In the genomic region with DNA sequence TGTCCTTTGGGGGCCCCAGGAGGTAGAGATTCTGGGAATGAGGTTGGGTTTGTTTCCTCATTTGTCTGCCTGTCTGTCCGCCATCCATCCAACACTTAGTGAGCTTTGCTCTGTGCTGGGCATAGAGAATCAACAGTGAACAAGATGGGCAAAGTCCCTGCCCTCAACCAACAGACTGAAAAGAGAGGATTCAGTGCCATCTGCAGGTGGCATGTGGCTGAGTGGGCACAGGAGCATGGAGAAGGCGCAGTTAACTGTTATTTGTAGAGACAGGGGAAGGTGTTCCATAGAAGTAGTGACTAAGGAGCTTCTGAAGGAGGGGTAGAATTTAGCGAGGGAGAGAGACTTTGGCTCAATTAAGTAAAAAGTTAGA, we compare ENCODE assay signal across 2 cellular contexts.
A peak's percentile ranks its signal among the peaks of the same experiment; 100 is the strongest.
TF ChIP-seq lines count a peak whose summit lies in the region.

No MANE protein-coding gene starts in this region.

TF ChIP-seq in HCT116, 20 proteins besides CTCF, POLR2A, EP300 and RAD21:
- TF ChIP-seq YY1 (IDR thresholded peaks at IDR 0.05; ENCODE audit: extremely low read depth, insufficient replicate concordance, low read depth, low read length) (no peak), ZFX (IDR thresholded peaks at IDR 0.05) (no peak), EGR1 (IDR thresholded peaks at IDR 0.05; ENCODE audit: low read depth) (no peak), ELF1 (IDR thresholded peaks at IDR 0.05; ENCODE audit: borderline replicate concordance, low read depth) (no peak), TCF7L2 (IDR thresholded peaks at IDR 0.05; ENCODE audit: borderline replicate concordance, extremely low read depth, insufficient read depth, insufficient read length) (no peak), JUND (IDR thresholded peaks at IDR 0.05) (no peak), EZH2phosphoT487 (IDR thresholded peaks at IDR 0.05; ENCODE audit: borderline replicate concordance) (no peak), POLR2AphosphoS5 (IDR thresholded peaks at IDR 0.05; ENCODE audit: low read depth, low read length) (no peak), MAX (IDR thresholded peaks at IDR 0.05) (no peak), FOSL1 (IDR thresholded peaks at IDR 0.05; ENCODE audit: low read depth) (no peak), REST (IDR thresholded peaks at IDR 0.05; ENCODE audit: low read depth) (no peak), EZH2 (IDR thresholded peaks at IDR 0.05) (no peak), ZNF274 (IDR thresholded peaks at IDR 0.05; ENCODE audit: low read depth, low read length) (no peak), CEBPB (IDR thresholded peaks at IDR 0.05; ENCODE audit: low read depth) (no peak), CBX3 (IDR thresholded peaks at IDR 0.05; ENCODE audit: low read depth) (no peak), SP1 (IDR thresholded peaks at IDR 0.05; ENCODE audit: low read depth) (no peak)
- TF ChIP-seq, protein P1, sequence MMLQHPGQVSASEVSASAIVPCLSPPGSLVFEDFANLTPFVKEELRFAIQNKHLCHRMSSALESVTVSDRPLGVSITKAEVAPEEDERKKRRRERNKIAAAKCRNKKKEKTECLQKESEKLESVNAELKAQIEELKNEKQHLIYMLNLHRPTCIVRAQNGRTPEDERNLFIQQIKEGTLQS (IDR thresholded peaks at IDR 0.05), result no peak

TF ChIP-seq in HepG2, 621 proteins besides CTCF, POLR2A, EP300 and RAD21:
- TF ChIP-seq KAT7 (CRISPR knock-in tag; IDR thresholded peaks at IDR 0.05; ENCODE audit: borderline replicate concordance), result 0 out of 2 replicates have a peak, but pooled peaks have one; percentile 18
- TF ChIP-seq ARID3A (IDR thresholded peaks at IDR 0.05; ENCODE audit: low read depth, low read length), result no peak
- TF ChIP-seq, protein P2, sequence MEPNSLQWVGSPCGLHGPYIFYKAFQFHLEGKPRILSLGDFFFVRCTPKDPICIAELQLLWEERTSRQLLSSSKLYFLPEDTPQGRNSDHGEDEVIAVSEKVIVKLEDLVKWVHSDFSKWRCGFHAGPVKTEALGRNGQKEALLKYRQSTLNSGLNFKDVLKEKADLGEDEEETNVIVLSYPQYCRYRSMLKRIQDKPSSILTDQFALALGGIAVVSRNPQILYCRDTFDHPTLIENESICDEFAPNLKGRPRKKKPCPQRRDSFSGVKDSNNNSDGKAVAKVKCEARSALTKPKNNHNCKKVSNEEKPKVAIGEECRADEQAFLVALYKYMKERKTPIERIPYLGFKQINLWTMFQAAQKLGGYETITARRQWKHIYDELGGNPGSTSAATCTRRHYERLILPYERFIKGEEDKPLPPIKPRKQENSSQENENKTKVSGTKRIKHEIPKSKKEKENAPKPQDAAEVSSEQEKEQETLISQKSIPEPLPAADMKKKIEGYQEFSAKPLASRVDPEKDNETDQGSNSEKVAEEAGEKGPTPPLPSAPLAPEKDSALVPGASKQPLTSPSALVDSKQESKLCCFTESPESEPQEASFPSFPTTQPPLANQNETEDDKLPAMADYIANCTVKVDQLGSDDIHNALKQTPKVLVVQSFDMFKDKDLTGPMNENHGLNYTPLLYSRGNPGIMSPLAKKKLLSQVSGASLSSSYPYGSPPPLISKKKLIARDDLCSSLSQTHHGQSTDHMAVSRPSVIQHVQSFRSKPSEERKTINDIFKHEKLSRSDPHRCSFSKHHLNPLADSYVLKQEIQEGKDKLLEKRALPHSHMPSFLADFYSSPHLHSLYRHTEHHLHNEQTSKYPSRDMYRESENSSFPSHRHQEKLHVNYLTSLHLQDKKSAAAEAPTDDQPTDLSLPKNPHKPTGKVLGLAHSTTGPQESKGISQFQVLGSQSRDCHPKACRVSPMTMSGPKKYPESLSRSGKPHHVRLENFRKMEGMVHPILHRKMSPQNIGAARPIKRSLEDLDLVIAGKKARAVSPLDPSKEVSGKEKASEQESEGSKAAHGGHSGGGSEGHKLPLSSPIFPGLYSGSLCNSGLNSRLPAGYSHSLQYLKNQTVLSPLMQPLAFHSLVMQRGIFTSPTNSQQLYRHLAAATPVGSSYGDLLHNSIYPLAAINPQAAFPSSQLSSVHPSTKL (CRISPR knock-in tag; IDR thresholded peaks at IDR 0.05), result no peak
- TF ChIP-seq ZNF281 (CRISPR knock-in tag; IDR thresholded peaks at IDR 0.05; ENCODE audit: borderline replicate concordance), result no peak
- TF ChIP-seq ZSCAN25 (CRISPR knock-in tag; IDR thresholded peaks at IDR 0.05), result 0 out of 2 replicates have a peak, but pooled peaks have one; percentile 18
- no peak for TF ChIP-seq RAD51 (IDR thresholded peaks at IDR 0.05; ENCODE audit: borderline replicate concordance)
- peak; percentile 87; the same call in 1 of the 2 replicates for TF ChIP-seq HIC2 (CRISPR knock-in tag; IDR thresholded peaks at IDR 0.05; ENCODE audit: low read depth)
- 0 out of 2 replicates have a peak, but pooled peaks have one; percentile 8 for TF ChIP-seq KDM2A (CRISPR knock-in tag; IDR thresholded peaks at IDR 0.05; ENCODE audit: borderline replicate concordance, low read depth)
- TF ChIP-seq HNF4A (CRISPR knock-in tag; IDR thresholded peaks at IDR 0.05), result peak; percentile 60; the same call in 1 of the 2 replicates
- TF ChIP-seq ZNF460 (CRISPR knock-in tag; IDR thresholded peaks at IDR 0.05; ENCODE audit: borderline replicate concordance), result no peak
- TF ChIP-seq HNRNPL (IDR thresholded peaks at IDR 0.05; ENCODE audit: low read depth, low read length), result 0 out of 2 replicates have a peak, but pooled peaks have one; percentile 44
- TF ChIP-seq ZNF614 (CRISPR knock-in tag; IDR thresholded peaks at IDR 0.05; ENCODE audit: borderline replicate concordance), result 0 out of 2 replicates have a peak, but pooled peaks have one; percentile 20
- no peak for TF ChIP-seq SP1 (IDR thresholded peaks at IDR 0.05)
- 0 out of 2 replicates have a peak, but pooled peaks have one; percentile 15 for TF ChIP-seq SP1 (CRISPR knock-in tag; IDR thresholded peaks at IDR 0.05)
